8 cellular contexts compared by ENCODE assay signal in genomic region chr20:347317-347639, GRCh38.
DNase-seq lines count a peak whose midpoint lies in the region; ATAC-seq and TF ChIP-seq lines count a peak whose summit lies in the region.

No MANE protein-coding gene starts in this region.

- TF ChIP-seq CTCF in brain microvascular endothelial cell (IDR thresholded peaks at IDR 0.05; ENCODE audit: low read depth, low read length, missing control alignments) = no peak

- H3K27me3 ChIP-seq in brain microvascular endothelial cell (replicated peaks) (no peaks in the 10 kb centered on the region), mucosa of rectum (ENCODE audit: control insufficient read depth in 2 of 2, insufficient read depth in 2 of 2, low read length in 2 of 2) (no peaks in the 10 kb centered on the region)

- H3K4me3 ChIP-seq in GM08714 (ENCODE audit: low read length) = peak overlapping the region; percentile 79
- H3K4me3 ChIP-seq in brain microvascular endothelial cell (ENCODE audit: low read depth, low read length) = peak overlapping the region; percentile 79
- peak overlapping the region; percentile 90 to 98 for H3K4me3 ChIP-seq in mucosa of rectum (ENCODE audit: low read length in 2 of 2)

- ATAC-seq in HG03135 (IDR thresholded peaks at IDR 0.05; ENCODE audit: unreplicated experiment) (peak; percentile 4), HG03469 (IDR thresholded peaks at IDR 0.05; ENCODE audit: unreplicated experiment) (no peak), HG02938 (IDR thresholded peaks at IDR 0.05; ENCODE audit: unreplicated experiment) (no peak)

- DNase-seq in brain microvascular endothelial cell (no peak), NCI-H2196 (lab: John Stamatoyannopoulos, UW; ENCODE audit: unreplicated experiment) (no peak), NCI-H128 (lab: John Stamatoyannopoulos, UW; ENCODE audit: unreplicated experiment) (no peak)

- peaks cover 5% of the 10 kb centered on the region for H3K36me3 ChIP-seq in brain microvascular endothelial cell (replicated peaks)
- peaks cover 0 to 3% of the 10 kb centered on the region in 2 donors for H3K36me3 ChIP-seq in mucosa of rectum (ENCODE audit: control insufficient read depth in 2 of 2, insufficient read depth in 2 of 2, low read length in 2 of 2)

- peaks cover 3 to 15% of the 10 kb centered on the region in 2 donors for H3K4me1 ChIP-seq in mucosa of rectum (ENCODE audit: control insufficient read depth in 2 of 2, insufficient read depth in 2 of 2, low read length in 2 of 2)

- peak overlapping the region; percentile 88 to 89 for H3K9ac ChIP-seq in mucosa of rectum (ENCODE audit: low read depth in 1 of 2, low read length in 2 of 2)

- H3K9me3 ChIP-seq in mucosa of rectum (ENCODE audit: control insufficient read depth in 2 of 2, low read length in 2 of 2) = no peaks in the 10 kb centered on the region

- in situ Hi-C loops in brain microvascular endothelial cell (cut with HindIII; ENCODE audit: low pct_ligation_motif_present, low sequenced_read_pairs) = no loop called here

- H3K27ac ChIP-seq in brain microvascular endothelial cell (peak overlapping the region; percentile 83), mucosa of rectum (ENCODE audit: low read depth in 2 of 2, low read length in 2 of 2) (peak overlapping the region; percentile 93)
